ENCODE assay signal across 10 cellular contexts in genomic region chr11:9231848-9232177, GRCh38. TPM values are rescaled to one million over a fixed set of nuclear protein-coding genes. Genes with fewer than 3 reads are reported as not detected.
DNase-seq lines count a peak whose midpoint lies in the region; ATAC-seq, FAIRE-seq and TF ChIP-seq lines count a peak whose summit lies in the region.
"Had no signal": no experiment of that assay in that cellular context is flagged by ENCODE, and none has a peak within 500 bp of the region (broad histone marks: within the 10 kb centered on the region; RNA-seq: fewer than 3 reads in every experiment).

No MANE protein-coding gene starts in this region.

- H3K4me1 ChIP-seq in NT2/D1 (ENCODE audit: insufficient read depth, insufficient read length): peaks cover 9% of the 10 kb centered on the region
- H3K4me1 ChIP-seq in pancreas: peaks cover 0 to 22% (median 5%) of the 10 kb centered on the region in 3 donors
- H3K4me1 ChIP-seq: SJCRH30 had no signal

- H3K36me3 ChIP-seq in NT2/D1 (ENCODE audit: insufficient read depth, insufficient read length, low read length) (no peaks in the 10 kb centered on the region), pancreas (no peaks in the 10 kb centered on the region)
- H3K36me3 ChIP-seq: SJCRH30 had no signal

- no peaks in the 10 kb centered on the region for H3K27me3 ChIP-seq in NT2/D1 (ENCODE audit: insufficient read depth, insufficient read length)
- no peaks in the 10 kb centered on the region for H3K27me3 ChIP-seq in pancreas
- H3K27me3 ChIP-seq: SJCRH30 had no signal

- DNase-seq in SIG-M5 (lab: John Stamatoyannopoulos, UW) (peak; percentile 2), SIG-M5 treated with dmso at 0.1 percent for 504 hours (lab: John Stamatoyannopoulos, UW; ENCODE audit: unreplicated experiment) (no peak), NT2/D1 (ENCODE audit: low read depth, low spot score) (peak; percentile 40), epidermal melanocyte (ENCODE audit: insufficient read length, low spot score) (peak; percentile 68), pancreas (peak in 1 of 6 donors; percentile 9), NCI-H82 treated with DMSO at 0.1 percent for 48 hours (lab: John Stamatoyannopoulos, UW; ENCODE audit: unreplicated experiment) (no peak), activated gamma-delta T cell treated with Interleukin-2 at 50 U/mL for 16 hours (no peak)

- no peak for TF ChIP-seq CTCF in pancreas (IDR thresholded peaks at IDR 0.05)

- H3K4me3 ChIP-seq in NT2/D1 (ENCODE audit: insufficient read length, low read depth): no peak overlapping the region
- H3K4me3 ChIP-seq in pancreas: peak overlapping the region in 1 of 4 donors; percentile 28
- H3K4me3 ChIP-seq: A549, SJCRH30 had no signal

- no peak overlapping the region for H3K9ac ChIP-seq in NT2/D1 (ENCODE audit: insufficient read length, low read depth)

- peak overlapping the region in 3 of 4 donors; percentile 36 to 79 (median 71) for H3K27ac ChIP-seq in pancreas
- H3K27ac ChIP-seq: A549, SJCRH30 had no signal

- ATAC-seq in pancreas: peak in 3 of 4 donors; percentile 77 to 90 (median 90)
- ATAC-seq in GM21360 (IDR thresholded peaks at IDR 0.05; ENCODE audit: unreplicated experiment): no peak
- ATAC-seq: A549 had no signal

- FAIRE-seq in pancreas (lab: Jason Lieb, UNC): no peak
- FAIRE-seq: A549 had no signal

- WGBS in pancreas, 2 donors: 0 to 5% methylated on average over 1 of the region's 1 CpG

- intact Hi-C loops in pancreas (cut with DNase I): no loop called here

- peaks cover 7% of the 10 kb centered on the region; the same call in 1 of the 2 replicates for H3K9me3 ChIP-seq in NT2/D1 (ENCODE audit: insufficient read depth, low read length)
- no peaks in the 10 kb centered on the region for H3K9me3 ChIP-seq in pancreas
- H3K9me3 ChIP-seq: A549 had no signal

RNA-seq across cellular contexts. Expression of gene DENND5A, which starts 33.3 kb away (rescaled TPM):
- 10 to 100 TPM; 21.5 to 32.1 (median 27.8) TPM for total RNA-seq in pancreas
- 10 to 100 TPM; 20.0 to 27.0 TPM for polyA plus RNA-seq in pancreas

Comparison
In these comparisons a context has a peak if more than half of its experiments do, and no peak if none do; other contexts are left out.
1. DNase-seq: peak in SIG-M5 (single experiment), NT2/D1 (single experiment) and epidermal melanocyte (single experiment); none in SIG-M5 treated with dmso at 0.1 percent for 504 hours (single experiment), NCI-H82 treated with DMSO at 0.1 percent for 48 hours (single experiment) and activated gamma-delta T cell treated with Interleukin-2 at 50 U/mL for 16 hours (single experiment).